Comparison of ENCODE assay signal across 17 cellular contexts in genomic region chr14:20723458-20723857, GRCh38.
DNase-seq lines count a peak whose midpoint lies in the region; ATAC-seq lines count a peak whose summit lies in the region.
"Had no signal": no experiment of that assay in that cellular context is flagged by ENCODE, and none has a peak within 500 bp of the region (broad histone marks: within the 10 kb centered on the region; RNA-seq: fewer than 3 reads in every experiment).

No MANE protein-coding gene starts in this region.

- no peaks in the 10 kb centered on the region for H3K36me3 Mint-ChIP-seq in activated naive CD8-positive, alpha-beta T cell treated with anti-CD3 and anti-CD28 coated beads, Interleukin-2, amount 50 U/mL, for 24 hours (ENCODE audit: low read depth)

- H3K4me1 Mint-ChIP-seq in activated naive CD8-positive, alpha-beta T cell treated with anti-CD3 and anti-CD28 coated beads, Interleukin-2, amount 50 U/mL, for 24 hours, result peaks cover 3% of the 10 kb centered on the region

- peak; percentile 33 for ATAC-seq in activated naive CD8-positive, alpha-beta T cell treated with anti-CD3 and anti-CD28 coated beads, Interleukin-2, amount 50 U/mL, for 24 hours
- peak; percentile 40 for ATAC-seq in stimulated activated naive CD8-positive, alpha-beta T cell treated with anti-CD3 and anti-CD28 coated beads, Interleukin-15, Interleukin-2, amounts not matched to agents 100 U/mL and 50 U/mL, for 24 hours

- no peak overlapping the region for H3K27ac Mint-ChIP-seq in activated naive CD8-positive, alpha-beta T cell treated with anti-CD3 and anti-CD28 coated beads, Interleukin-2, amount 50 U/mL, for 24 hours
- H3K27ac Mint-ChIP-seq: activated T-helper 2 cell treated with anti-CD3 and anti-CD28 coated beads, Interferon-gamma antibody, Interleukin-2, Interleukin-4, amounts not matched to agents 10 μg/mL and 5 μg/mL and 100 μg/mL, durations not matched to agents 14 hours and 24 hours and 36 hours had no signal

- peaks cover 38% of the 10 kb centered on the region for H3K27me3 Mint-ChIP-seq in activated naive CD8-positive, alpha-beta T cell treated with anti-CD3 and anti-CD28 coated beads, Interleukin-2, amount 50 U/mL, for 24 hours

- DNase-seq in NCI-H748 (lab: John Stamatoyannopoulos, UW; ENCODE audit: unreplicated experiment) (peak; percentile 4), NCI-H748 treated with DMSO at 0.1 percent for 48 hours (lab: John Stamatoyannopoulos, UW) (no peak), iPS-NIHi11 (ENCODE audit: low spot score) (peak; percentile 75), AG08396 (ENCODE audit: low spot score) (no peak), DMS153 treated with DMSO at 0.1 percent for 48 hours (lab: John Stamatoyannopoulos, UW; ENCODE audit: unreplicated experiment) (no peak), NCI-H226 (no peak)
- no peak for DNase-seq in activated naive CD8-positive, alpha-beta T cell treated with anti-CD3 and anti-CD28 coated beads, Interleukin-2, amount 50 U/mL, for 24 hours
- peak; percentile 6 for DNase-seq in stimulated activated naive CD8-positive, alpha-beta T cell treated with anti-CD3 and anti-CD28 coated beads, Interleukin-15, Interleukin-2, amounts not matched to agents 100 U/mL and 50 U/mL, for 24 hours
- DNase-seq: central memory CD4-positive, alpha-beta T cell; DND-41; foreskin fibroblast; mesendoderm; NCI-H1930; NCI-H526; stimulated activated CD4-positive, alpha-beta T cell treated with anti-CD3 and anti-CD28 coated beads, Interleukin-1b, Interleukin-23, amount 100 ng/mL, for 48 hours; WERI-Rb-1 had no signal

- no peak overlapping the region for H3K4me3 Mint-ChIP-seq in activated naive CD8-positive, alpha-beta T cell treated with anti-CD3 and anti-CD28 coated beads, Interleukin-2, amount 50 U/mL, for 24 hours

- H3K9me3 Mint-ChIP-seq in activated naive CD8-positive, alpha-beta T cell treated with anti-CD3 and anti-CD28 coated beads, Interleukin-2, amount 50 U/mL, for 24 hours, result no peaks in the 10 kb centered on the region
- H3K9me3 Mint-ChIP-seq: activated T-helper 2 cell treated with anti-CD3 and anti-CD28 coated beads, Interferon-gamma antibody, Interleukin-2, Interleukin-4, amounts not matched to agents 10 μg/mL and 5 μg/mL and 100 μg/mL, durations not matched to agents 14 hours and 24 hours and 36 hours had no signal

Comparison
In these comparisons a context has a peak if more than half of its experiments do, and no peak if none do; other contexts are left out.
1. DNase-seq: peak in NCI-H748 (single experiment), iPS-NIHi11 (single experiment) and stimulated activated naive CD8-positive, alpha-beta T cell treated with anti-CD3 and anti-CD28 coated beads, Interleukin-15, Interleukin-2, amounts not matched to agents 100 U/mL and 50 U/mL, for 24 hours (single experiment); none in NCI-H748 treated with DMSO at 0.1 percent for 48 hours (single experiment), activated naive CD8-positive, alpha-beta T cell treated with anti-CD3 and anti-CD28 coated beads, Interleukin-2, amount 50 U/mL, for 24 hours (single experiment), AG08396 (single experiment), DMS153 treated with DMSO at 0.1 percent for 48 hours (single experiment) and NCI-H226 (single experiment).